In genomic region chr6:3747100-3747737, GRCh38 we compare ENCODE assay signal across 1 cellular context.
TF ChIP-seq lines count a peak whose summit lies in the region.

No MANE protein-coding gene starts in this region.

TF ChIP-seq in HepG2, 621 proteins besides CTCF, POLR2A, EP300 and RAD21:
- TF ChIP-seq, protein P1, sequence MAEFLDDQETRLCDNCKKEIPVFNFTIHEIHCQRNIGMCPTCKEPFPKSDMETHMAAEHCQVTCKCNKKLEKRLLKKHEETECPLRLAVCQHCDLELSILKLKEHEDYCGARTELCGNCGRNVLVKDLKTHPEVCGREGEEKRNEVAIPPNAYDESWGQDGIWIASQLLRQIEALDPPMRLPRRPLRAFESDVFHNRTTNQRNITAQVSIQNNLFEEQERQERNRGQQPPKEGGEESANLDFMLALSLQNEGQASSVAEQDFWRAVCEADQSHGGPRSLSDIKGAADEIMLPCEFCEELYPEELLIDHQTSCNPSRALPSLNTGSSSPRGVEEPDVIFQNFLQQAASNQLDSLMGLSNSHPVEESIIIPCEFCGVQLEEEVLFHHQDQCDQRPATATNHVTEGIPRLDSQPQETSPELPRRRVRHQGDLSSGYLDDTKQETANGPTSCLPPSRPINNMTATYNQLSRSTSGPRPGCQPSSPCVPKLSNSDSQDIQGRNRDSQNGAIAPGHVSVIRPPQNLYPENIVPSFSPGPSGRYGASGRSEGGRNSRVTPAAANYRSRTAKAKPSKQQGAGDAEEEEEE (CRISPR knock-in tag; IDR thresholded peaks at IDR 0.05; ENCODE audit: borderline replicate concordance) = no peak
- 0 out of 2 replicates have a peak, but pooled peaks have one; percentile 32 for TF ChIP-seq AKAP8 (CRISPR knock-in tag; IDR thresholded peaks at IDR 0.05)
- 0 out of 2 replicates have a peak, but pooled peaks have one; percentile 8 for TF ChIP-seq ZFP91 (CRISPR knock-in tag; IDR thresholded peaks at IDR 0.05; ENCODE audit: borderline replicate concordance)
- no peak for TF ChIP-seq ZIK1 (CRISPR knock-in tag; IDR thresholded peaks at IDR 0.05; ENCODE audit: borderline replicate concordance, low read depth)
- peak; percentile 67; the same call in 1 of the 2 replicates for TF ChIP-seq ZMYM3 (CRISPR knock-in tag; IDR thresholded peaks at IDR 0.05)
